Comparison of ENCODE assay signal across 14 cellular contexts in the genomic region with DNA sequence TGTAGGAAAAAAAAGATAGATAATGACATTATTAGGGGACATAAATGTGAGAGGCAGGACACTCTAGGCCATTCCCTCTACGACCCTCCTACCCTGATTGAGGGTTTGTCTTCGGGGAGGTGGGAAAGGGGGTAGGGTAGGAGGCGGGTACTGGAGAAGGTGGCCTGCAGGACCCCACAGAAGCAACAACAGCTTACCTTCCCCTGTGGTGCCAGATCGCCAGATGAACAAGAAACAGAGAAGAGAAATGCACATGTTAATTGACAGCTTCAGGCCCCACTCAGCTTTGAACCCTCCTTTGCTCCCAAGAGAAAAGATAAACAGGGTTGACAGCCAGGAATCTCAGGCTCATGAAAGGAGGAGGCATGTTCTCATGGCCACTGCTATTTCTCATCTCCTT. TPM values are rescaled to one million over a fixed set of nuclear protein-coding genes. Genes with fewer than 3 reads are reported as not detected.
A peak's percentile ranks its signal among the peaks of the same experiment; 100 is the strongest.
DNase-seq lines count a peak whose midpoint lies in the region; ATAC-seq and TF ChIP-seq lines count a peak whose summit lies in the region.
"Had no signal": no experiment of that assay in that cellular context is flagged by ENCODE, and none has a peak within 500 bp of the region (broad histone marks: within the 10 kb centered on the region; RNA-seq: fewer than 3 reads in every experiment).

No MANE protein-coding gene starts in this region.

- WGBS in mammary epithelial cell (ENCODE audit: low coverage, missing lambda C conversion rate) = 73% methylated on average over 3 of the region's 4 CpGs
- WGBS in liver = 81% methylated on average over 4 of the region's 4 CpGs
- 48% methylated on average over 4 of the region's 4 CpGs; no CpG with 5 or more reads in 1 of the 2 donors for WGBS in transverse colon (ENCODE audit: low coverage in 1 of 2), 2 donors

- TF ChIP-seq EP300 in transverse colon (IDR thresholded peaks at IDR 0.05; ENCODE audit: low read depth) = no peak

- H3K36me3 ChIP-seq in breast epithelium (peaks cover 8% of the 10 kb centered on the region), mammary epithelial cell (ENCODE audit: insufficient read depth, low read length) (peaks cover 26% of the 10 kb centered on the region), liver (ENCODE audit: control insufficient read depth in 4 of 4, insufficient read depth in 3 of 4, low read depth in 1 of 4, low read length in 3 of 4) (peaks cover 13 to 34% (median 28%) of the 10 kb centered on the region in 4 donors), transverse colon (peaks cover 0 to 18% (median 9%) of the 10 kb centered on the region in 4 donors)

- CTCF ChIA-PET in mammary epithelial cell (lab: Charles Lee; ENCODE audit: low non-redundant PET) (no interaction called here), WTC11 (lab: Charles Lee) (interaction anchor here (1.0 to 9.7 kb wide), 5 partner anchors 14 to 143 kb away, joined by 3 to 296 read pairs (median 16); a partner anchor contains a TSS)

- H3K9ac ChIP-seq in mammary epithelial cell (ENCODE audit: insufficient read depth, low read length) (no peak overlapping the region), liver (ENCODE audit: low read depth in 1 of 2, low read length in 2 of 2) (no peak overlapping the region)

- no peak overlapping the region for H3K4me3 Mint-ChIP-seq in WTC11
- H3K4me3 Mint-ChIP-seq: activated naive CD8-positive, alpha-beta T cell treated with anti-CD3 and anti-CD28 coated beads, Interleukin-2, amount 10 ng/mL, durations not matched to agents 7 days and 5 days; CD8-positive, alpha-beta T cell had no signal

- dilution Hi-C loops in mammary epithelial cell (cut with HindIII; ENCODE audit: low sequenced_read_pairs) = loop anchor here (5.0 kb wide), 2 partner anchors 78 to 122 kb away; no protein-coding TSS in a partner anchor

- H3K79me2 ChIP-seq in mammary epithelial cell (ENCODE audit: insufficient read depth, low read length) = peaks cover 80% of the 10 kb centered on the region

- TF ChIP-seq RAD21 in liver (IDR thresholded peaks at IDR 0.05) = no peak

- TF ChIP-seq CTCF in breast epithelium (IDR thresholded peaks at IDR 0.05) (no peak), mammary epithelial cell (conservative IDR thresholded peaks at IDR 0.05 in 1 of 2, IDR thresholded peaks at IDR 0.05 in 1 of 2; ENCODE audit: extremely low read depth in 1 of 2, insufficient read depth in 1 of 2, low read depth in 1 of 2, low read length in 2 of 2) (no peak), WTC11 (IDR thresholded peaks at IDR 0.05) (no peak), liver (IDR thresholded peaks at IDR 0.05; ENCODE audit: low read depth, low read length, missing input control) (no peak), transverse colon (IDR thresholded peaks at IDR 0.05) (no peak)

- H3K9me3 Mint-ChIP-seq in WTC11 = no peaks in the 10 kb centered on the region
- H3K9me3 Mint-ChIP-seq: activated naive CD8-positive, alpha-beta T cell treated with anti-CD3 and anti-CD28 coated beads, Interleukin-2, amount 10 ng/mL, durations not matched to agents 7 days and 5 days; CD8-positive, alpha-beta T cell had no signal

- peaks cover 56% of the 10 kb centered on the region for H3K4me1 Mint-ChIP-seq in WTC11

- H3K27ac ChIP-seq in breast epithelium (peak overlapping the region; percentile 98 to 99), mammary epithelial cell (ENCODE audit: insufficient read depth, low read depth, low read length) (no peak overlapping the region), liver (ENCODE audit: low read depth in 1 of 2, low read length in 2 of 2) (peak overlapping the region; percentile 62 to 74), transverse colon (peak overlapping the region; percentile 89 to 95 (median 94))

- TF ChIP-seq POLR2A in breast epithelium (IDR thresholded peaks at IDR 0.05) (no peak), transverse colon (IDR thresholded peaks at IDR 0.05) (no peak)

- H3K4me2 ChIP-seq in mammary epithelial cell (ENCODE audit: insufficient read depth, low read depth, low read length) = no peak overlapping the region

- H2AFZ ChIP-seq in mammary epithelial cell (ENCODE audit: low read depth, low read length) = no peak overlapping the region

- no peaks in the 10 kb centered on the region for H3K9me3 ChIP-seq in breast epithelium
- H3K9me3 ChIP-seq in mammary epithelial cell (replicated peaks; ENCODE audit: insufficient read depth, low read length) = no peaks in the 10 kb centered on the region
- H3K9me3 ChIP-seq in liver (ENCODE audit: control insufficient read depth in 4 of 4, low read length in 3 of 4) = no peaks in the 10 kb centered on the region
- no peaks in the 10 kb centered on the region for H3K9me3 ChIP-seq in transverse colon
- H3K9me3 ChIP-seq: HAP-1 had no signal

- no peaks in the 10 kb centered on the region for H3K27me3 Mint-ChIP-seq in WTC11 (ENCODE audit: low read depth)
- H3K27me3 Mint-ChIP-seq: activated naive CD8-positive, alpha-beta T cell treated with anti-CD3 and anti-CD28 coated beads, Interleukin-2, amount 10 ng/mL, durations not matched to agents 7 days and 5 days had no signal

- H4K20me1 ChIP-seq in mammary epithelial cell (ENCODE audit: insufficient read depth, low read length) = no peaks in the 10 kb centered on the region

- H3K4me1 ChIP-seq in breast epithelium (peaks cover 12 to 42% of the 10 kb centered on the region in 2 donors), mammary epithelial cell (ENCODE audit: insufficient read depth, low read length) (peaks cover 49% of the 10 kb centered on the region), liver (ENCODE audit: control insufficient read depth in 4 of 4, insufficient read depth in 4 of 4, low read length in 3 of 4) (peaks cover 8 to 42% (median 24%) of the 10 kb centered on the region in 4 donors), transverse colon (peaks cover 28 to 65% (median 51%) of the 10 kb centered on the region in 4 donors)

- in situ Hi-C loops in mammary epithelial cell (cut with MboI; ENCODE audit: low sequenced_read_pairs in 2 of 2) = no loop called here
- in situ Hi-C loops in transverse colon (cut with MboI; ENCODE audit: low pct_ligation_motif_present in 1 of 4, low pct_unique_long_range_greater_than_20kb in 1 of 4, low sequenced_read_pairs in 3 of 4) = no loop called here

- no peak for DNase-seq in breast epithelium (ENCODE audit: low spot score in 2 of 2)
- no peak for DNase-seq in mammary epithelial cell
- DNase-seq in WTC11 (ENCODE audit: low spot score) = no peak
- no peak for DNase-seq in transverse colon
- DNase-seq in NCI-H2081 treated with DMSO at 0.1 percent for 48 hours (lab: John Stamatoyannopoulos, UW) = no peak
- no peak for DNase-seq in RPMI8226

- ATAC-seq in WTC11 (no peak), GM18519 (IDR thresholded peaks at IDR 0.05; ENCODE audit: low FRiP score, unreplicated experiment) (no peak)

- H3K27ac Mint-ChIP-seq in WTC11 = peak overlapping the region; percentile 91

- H3K4me3 ChIP-seq in breast epithelium = no peak overlapping the region
- H3K4me3 ChIP-seq in mammary epithelial cell (replicated peaks in 1 of 3; ENCODE audit: insufficient read depth in 1 of 3, low read depth in 2 of 3, low read length in 3 of 3) = no peak overlapping the region
- no peak overlapping the region for H3K4me3 ChIP-seq in liver (ENCODE audit: low read depth in 1 of 3, low read length in 3 of 3)
- H3K4me3 ChIP-seq in transverse colon = peak overlapping the region in 1 of 4 donors; percentile 2
- H3K4me3 ChIP-seq: HAP-1 had no signal

- H3K36me3 Mint-ChIP-seq in WTC11 = peaks cover 46% of the 10 kb centered on the region

- H3K27me3 ChIP-seq in breast epithelium (no peaks in the 10 kb centered on the region), mammary epithelial cell (ENCODE audit: insufficient read depth, low read length) (no peaks in the 10 kb centered on the region), liver (ENCODE audit: control insufficient read depth in 4 of 4, insufficient read depth in 4 of 4, low read length in 3 of 4) (no peaks in the 10 kb centered on the region), transverse colon (no peaks in the 10 kb centered on the region)

- POLR2A ChIA-PET in WTC11 (lab: Charles Lee) = interaction anchor here (6.6 kb wide), 1 partner anchor 21 kb away, joined by 167 read pairs; a partner anchor contains a TSS

- no TSS peak for BruUV-seq in mammary epithelial cell (replicated peaks; lab: Mats Ljungman, UMichigan)

- intact Hi-C loops in breast epithelium (cut with DNase I; ENCODE audit: low total_unique reads) = loop anchor here (10.0 kb wide), 1 partner anchor 101 kb away; a partner anchor contains a TSS
- intact Hi-C loops in mammary epithelial cell (cut with micrococcal nuclease) = loop anchor here (1.0 kb wide), 4 partner anchors 21 to 92 kb away; a partner anchor contains a TSS
- intact Hi-C loops in transverse colon (cut with DNase I; ENCODE audit: low total_unique reads) = loop anchor here (2.0 to 10.0 kb wide), 2 partner anchors 41 to 139 kb away; a partner anchor contains a TSS

RNA-seq across cellular contexts. Expression of a gene that starts 4.8 kb away (rescaled TPM):
- total RNA-seq in breast epithelium = 100 to 1,000 TPM; 194 to 237 (median 221) TPM
- total RNA-seq in mammary epithelial cell = 100 to 1,000 TPM; 149 to 168 TPM
- polyA plus RNA-seq in mammary epithelial cell = 319 TPM
- 137 TPM for polyA minus RNA-seq in mammary epithelial cell
- total RNA-seq in WTC11 (2021) = 350 to 397 TPM (median 352 TPM) in 3 replicates
- total RNA-seq in liver = 10 to 100 TPM; 82.7 to 99.1 TPM
- 100 to 1,000 TPM; 107 to 133 TPM for polyA plus RNA-seq in liver
- total RNA-seq in transverse colon = 100 to 1,000 TPM; 196 to 402 (median 263) TPM

RNA-seq across cellular contexts. Expression of a gene that starts 5.0 kb away (rescaled TPM):
- total RNA-seq in breast epithelium (10 to 100 TPM; 29.6 to 52.0 (median 49.5) TPM), mammary epithelial cell (10 to 100 TPM; 29.3 to 75.1 TPM), WTC11 (2021) (59.3 to 78.6 TPM (median 59.8 TPM) in 3 replicates), liver (10 to 100 TPM; 14.7 to 18.0 TPM), transverse colon (10 to 100 TPM in 3 of 4 donors, 1 to 10 TPM in 1; 5.6 to 30.6 (median 26.6) TPM)
- polyA plus RNA-seq in mammary epithelial cell (48.5 TPM), liver (10 to 100 TPM; 11.5 to 28.6 TPM)
- 25.8 TPM for polyA minus RNA-seq in mammary epithelial cell

RNA-seq across cellular contexts. Expression of a gene that starts 14.6 kb away (rescaled TPM):
- total RNA-seq in breast epithelium (10 to 100 TPM; 14.7 to 28.0 (median 20.3) TPM), mammary epithelial cell (10 to 100 TPM; 13.0 to 27.0 TPM), WTC11 (2021) (27.1 to 34.7 TPM (median 34.5 TPM) in 3 replicates), liver (10 to 100 TPM; 19.7 to 41.0 TPM), transverse colon (10 to 100 TPM; 21.7 to 49.0 (median 36.1) TPM)
- polyA plus RNA-seq in mammary epithelial cell (16.4 TPM), liver (10 to 100 TPM; 15.2 to 19.4 TPM)
- polyA minus RNA-seq in mammary epithelial cell = 8.0 TPM

RNA-seq across cellular contexts. Expression of a gene that starts 21.9 kb away (rescaled TPM):
- total RNA-seq in breast epithelium = 100 to 1,000 TPM; 515 to 824 (median 547) TPM
- 10 to 100 TPM; 31.3 to 61.3 TPM for total RNA-seq in mammary epithelial cell
- 128 TPM for polyA plus RNA-seq in mammary epithelial cell
- 27.8 TPM for polyA minus RNA-seq in mammary epithelial cell
- 158 to 181 TPM (median 172 TPM) in 3 replicates for total RNA-seq in WTC11 (2021)
- total RNA-seq in liver = 10 to 100 TPM; 49.2 to 53.8 TPM
- 100 to 1,000 TPM in 1 of 2 donors, 10 to 100 TPM in 1; 77.7 to 193 TPM for polyA plus RNA-seq in liver
- total RNA-seq in transverse colon = 100 to 1,000 TPM; 303 to 452 (median 386) TPM

RNA-seq across cellular contexts. Expression of a gene that starts 22.1 kb away (rescaled TPM):
- total RNA-seq in breast epithelium (not detected), mammary epithelial cell (not detected), WTC11 (2021) (not detected in 3 replicates), liver (not detected), transverse colon (not detected)
- polyA plus RNA-seq in mammary epithelial cell (not detected), liver (not detected)
- polyA minus RNA-seq in mammary epithelial cell = not detected
- total RNA-seq: activated naive CD8-positive, alpha-beta T cell treated with anti-CD3 and anti-CD28 coated beads, Interleukin-2, amount 10 ng/mL, durations not matched to agents 7 days and 5 days; CD8-positive, alpha-beta T cell; esophagus mucosa; left lobe of liver; temporal lobe had no signal
